ENCODE assay signal across 13 cellular contexts in genomic region chr5:39091940-39092580, GRCh38. TPM values are rescaled to one million over a fixed set of nuclear protein-coding genes. Genes with fewer than 3 reads are reported as not detected.
DNase-seq lines count a peak whose midpoint lies in the region; ATAC-seq and TF ChIP-seq lines count a peak whose summit lies in the region.
"Had no signal": no experiment of that assay in that cellular context is flagged by ENCODE, and none has a peak within 500 bp of the region (broad histone marks: within the 10 kb centered on the region; RNA-seq: fewer than 3 reads in every experiment).

No MANE protein-coding gene starts in this region.

- intact Hi-C loops in Calu3 (cut with micrococcal nuclease; ENCODE audit: unreplicated experiment): no loop called here
- intact Hi-C loops in PC-3 (cut with micrococcal nuclease): loop anchor here (2.0 kb wide), 1 partner anchor 13 kb away; no protein-coding TSS in a partner anchor

- H3K4me1 ChIP-seq in PC-3 (ENCODE audit: insufficient read depth, low read length) (peaks cover 26% of the 10 kb centered on the region), HAP-1 (no peaks in the 10 kb centered on the region)
- H3K4me1 ChIP-seq: Peyer's patch had no signal

- H3K4me3 Mint-ChIP-seq in Calu3 (ENCODE audit: low read depth, unreplicated experiment) (no peak overlapping the region), chondrocyte (ENCODE audit: unreplicated experiment) (no peak overlapping the region), osteocyte (ENCODE audit: unreplicated experiment) (peak overlapping the region; percentile 5)
- H3K4me3 Mint-ChIP-seq: CD8-positive, alpha-beta T cell had no signal

- H3K4me2 ChIP-seq in PC-3 (ENCODE audit: low read length): peak overlapping the region; percentile 73; the same call in 1 of the 2 replicates

- no peaks in the 10 kb centered on the region for H3K9me2 ChIP-seq in PC-3 (replicated peaks; ENCODE audit: low read length)

- H3K27ac ChIP-seq in PC-3 (ENCODE audit: low read length): peak overlapping the region; percentile 89
- H3K27ac ChIP-seq: Peyer's patch had no signal

- H3K36me3 ChIP-seq in PC-3 (ENCODE audit: low read depth, low read length): no peaks in the 10 kb centered on the region
- no peaks in the 10 kb centered on the region for H3K36me3 ChIP-seq in HAP-1 (replicated peaks)
- H3K36me3 ChIP-seq: Peyer's patch had no signal

- H3K9me3 Mint-ChIP-seq in Calu3 (ENCODE audit: low read depth, unreplicated experiment): peaks cover 3% of the 10 kb centered on the region
- H3K9me3 Mint-ChIP-seq in chondrocyte (ENCODE audit: low read depth): peaks cover 17% of the 10 kb centered on the region
- peaks cover 11% of the 10 kb centered on the region for H3K9me3 Mint-ChIP-seq in osteocyte (ENCODE audit: unreplicated experiment)
- H3K9me3 Mint-ChIP-seq: CD8-positive, alpha-beta T cell had no signal

- no peaks in the 10 kb centered on the region for H3K79me2 ChIP-seq in PC-3 (ENCODE audit: low read length)

- no peak overlapping the region for H2AFZ ChIP-seq in PC-3 (ENCODE audit: low read length)

- H3K36me3 Mint-ChIP-seq in Calu3 (ENCODE audit: insufficient read depth, unreplicated experiment) (no peaks in the 10 kb centered on the region), chondrocyte (ENCODE audit: low read depth) (peaks cover 3% of the 10 kb centered on the region), osteocyte (ENCODE audit: unreplicated experiment) (peaks cover 4% of the 10 kb centered on the region)
- H3K36me3 Mint-ChIP-seq: CD8-positive, alpha-beta T cell had no signal

- BruUV-seq in Calu3 (replicated peaks; lab: Mats Ljungman, UMichigan) (no TSS peak), PC-3 (replicated peaks; lab: Mats Ljungman, UMichigan) (no TSS peak)

- H3K9ac ChIP-seq in PC-3 (ENCODE audit: low read length): no peak overlapping the region; the same call in 1 of the 2 replicates

- H3K9me3 ChIP-seq in PC-3 (ENCODE audit: low read length) (no peaks in the 10 kb centered on the region), HAP-1 (no peaks in the 10 kb centered on the region)
- H3K9me3 ChIP-seq: Peyer's patch had no signal

- TF ChIP-seq CTCF in Calu3 (IDR thresholded peaks at IDR 0.05; ENCODE audit: unreplicated experiment) (no peak), PC-3 (conservative IDR thresholded peaks at IDR 0.05; ENCODE audit: low read depth, low read length) (no peak), chondrocyte (IDR thresholded peaks at IDR 0.05) (no peak), osteocyte (IDR thresholded peaks at IDR 0.05) (no peak)

- ATAC-seq in PC-3 (no peak), HG03039 (IDR thresholded peaks at IDR 0.05; ENCODE audit: unreplicated experiment) (no peak)
- ATAC-seq: CD8-positive, alpha-beta T cell had no signal

- H3K4me1 Mint-ChIP-seq in Calu3 (ENCODE audit: low read depth, unreplicated experiment): peaks cover 16% of the 10 kb centered on the region
- peaks cover 23% of the 10 kb centered on the region for H3K4me1 Mint-ChIP-seq in chondrocyte (ENCODE audit: low read depth)
- H3K4me1 Mint-ChIP-seq in osteocyte (ENCODE audit: unreplicated experiment): peaks cover 27% of the 10 kb centered on the region

- H4K20me1 ChIP-seq in PC-3 (ENCODE audit: low read length): no peaks in the 10 kb centered on the region

- H3K4me3 ChIP-seq in PC-3 (ENCODE audit: low read length): no peak overlapping the region
- no peak overlapping the region for H3K4me3 ChIP-seq in HAP-1
- H3K4me3 ChIP-seq: Peyer's patch had no signal

- no peak for DNase-seq in Calu3
- DNase-seq in PC-3: no peak
- no peak for DNase-seq in chondrocyte (ENCODE audit: low spot score)
- no peak for DNase-seq in osteocyte (ENCODE audit: extremely low spot score, unreplicated experiment)
- DNase-seq in central memory CD4-positive, alpha-beta T cell: no peak
- no peak for DNase-seq in HAP-1 (ENCODE audit: low spot score in 2 of 2)
- DNase-seq: CD8-positive, alpha-beta T cell; MM.1S; NCI-H1105; NCI-H1694 treated with DMSO at 0.1 percent for 48 hours; NCI-H446; Peyer's patch had no signal

- CTCF ChIA-PET in Calu3 (lab: Charles Lee): no interaction called here
- CTCF ChIA-PET in PC-3 (lab: Charles Lee): no interaction called here

- H3K27me3 Mint-ChIP-seq in Calu3 (ENCODE audit: unreplicated experiment): no peaks in the 10 kb centered on the region
- no peaks in the 10 kb centered on the region for H3K27me3 Mint-ChIP-seq in chondrocyte (ENCODE audit: low read depth)
- H3K27me3 Mint-ChIP-seq in osteocyte (ENCODE audit: unreplicated experiment): no peaks in the 10 kb centered on the region

- POLR2A ChIA-PET in PC-3 (lab: Charles Lee; ENCODE audit: unreplicated experiment): no interaction called here

- H3K27me3 ChIP-seq in PC-3 (ENCODE audit: low read length) (no peaks in the 10 kb centered on the region), HAP-1 (ENCODE audit: low read depth) (no peaks in the 10 kb centered on the region)
- H3K27me3 ChIP-seq: Peyer's patch had no signal

- H3K27ac Mint-ChIP-seq in Calu3 (ENCODE audit: unreplicated experiment) (peak overlapping the region; percentile 11), chondrocyte (ENCODE audit: unreplicated experiment) (peak overlapping the region; percentile 6), osteocyte (ENCODE audit: unreplicated experiment) (peak overlapping the region; percentile 82)
- H3K27ac Mint-ChIP-seq: CD8-positive, alpha-beta T cell had no signal

- no peaks in the 10 kb centered on the region for H3F3A ChIP-seq in PC-3 (ENCODE audit: low read length, unreplicated experiment)

- in situ Hi-C loops in HAP-1 (cut with MboI; ENCODE audit: low sequenced_read_pairs): no loop called here

RNA-seq across cellular contexts. Expression of gene RICTOR, which starts 17.9 kb away (rescaled TPM):
- total RNA-seq in Calu3 (2022) (41.1 and 47.1 TPM in 2 replicates), PC-3 (2014; rRNA removed) (24.5 and 28.1 TPM in 2 replicates), chondrocyte (22.9 to 25.2 TPM (median 23.6 TPM) in 3 replicates), osteocyte (31.2 and 32.9 TPM in 2 replicates)

Comparison
In these comparisons a context has a peak if more than half of its experiments do, and no peak if none do; other contexts are left out.
1. H3K27ac Mint-ChIP-seq: peak in every context shown above with its lines; median percentile 82 in osteocyte; 11 in Calu3; 6 in chondrocyte.